8 cellular contexts compared by ENCODE assay signal in genomic region chr19:40286674-40287421, GRCh38. TPM values are rescaled to one million over a fixed set of nuclear protein-coding genes. Genes with fewer than 3 reads are reported as not detected.
A peak's percentile ranks its signal among the peaks of the same experiment; 100 is the strongest.
DNase-seq lines count a peak whose midpoint lies in the region; ATAC-seq and TF ChIP-seq lines count a peak whose summit lies in the region.

No MANE protein-coding gene starts in this region.

- POLR2A ChIA-PET in CD8-positive, alpha-beta memory T cell (lab: Charles Lee), result interaction anchor here (0.7 to 1.6 kb wide), 4 partner anchors 10 to 421 kb away, joined by 5 to 10 read pairs (median 7); partner anchors contain the start of genes C19orf47, PLD3 and SERTAD3

- H3K27me3 ChIP-seq in CD8-positive, alpha-beta memory T cell (ENCODE audit: insufficient read depth, low read length, poor library complexity, severe bottlenecking), result no peaks in the 10 kb centered on the region
- no peaks in the 10 kb centered on the region for H3K27me3 ChIP-seq in ovary

- no peak for TF ChIP-seq CTCF in ovary (IDR thresholded peaks at IDR 0.05)

- CTCF ChIA-PET in CD8-positive, alpha-beta memory T cell (lab: Charles Lee), result no interaction called here

- peaks cover 31% of the 10 kb centered on the region for H3K4me1 ChIP-seq in CD8-positive, alpha-beta memory T cell (ENCODE audit: insufficient read depth, low read length)
- peaks cover 18% of the 10 kb centered on the region for H3K4me1 ChIP-seq in ovary (ENCODE audit: insufficient read depth)

- no peak for ATAC-seq in effector memory CD8-positive, alpha-beta T cell (replicated peaks)

- TF ChIP-seq POLR2A in ovary (IDR thresholded peaks at IDR 0.05), result no peak

- H3K4me3 ChIP-seq in CD8-positive, alpha-beta memory T cell (ENCODE audit: low read length), result no peak overlapping the region
- H3K4me3 ChIP-seq in ovary, result peak overlapping the region; percentile 45

- H3K27me3 Mint-ChIP-seq in CD8-positive, alpha-beta memory T cell, result peaks cover 0 to 2% of the 10 kb centered on the region in 2 donors
- no peaks in the 10 kb centered on the region for H3K27me3 Mint-ChIP-seq in effector memory CD8-positive, alpha-beta T cell

- H3K9me3 ChIP-seq in CD8-positive, alpha-beta memory T cell (ENCODE audit: low read length), result no peaks in the 10 kb centered on the region
- H3K9me3 ChIP-seq in ovary, result no peaks in the 10 kb centered on the region

- peaks cover 0 to 16% (median 0%) of the 10 kb centered on the region in 3 donors for H3K36me3 Mint-ChIP-seq in CD8-positive, alpha-beta memory T cell
- peaks cover 31% of the 10 kb centered on the region for H3K36me3 Mint-ChIP-seq in effector memory CD8-positive, alpha-beta T cell (ENCODE audit: insufficient read depth)

- peaks cover 33 to 42% (median 38%) of the 10 kb centered on the region in 3 donors for H3K4me1 Mint-ChIP-seq in CD8-positive, alpha-beta memory T cell
- peaks cover 26 to 33% of the 10 kb centered on the region in 2 donors for H3K4me1 Mint-ChIP-seq in effector memory CD8-positive, alpha-beta T cell (ENCODE audit: low read depth in 2 of 2)

- H3K4me3 Mint-ChIP-seq in CD8-positive, alpha-beta memory T cell, result peak overlapping the region; percentile 29 to 78 (median 63)
- H3K4me3 Mint-ChIP-seq in effector memory CD8-positive, alpha-beta T cell, result peak overlapping the region; percentile 50 to 89

- no peak for TF ChIP-seq EP300 in ovary (IDR thresholded peaks at IDR 0.05)

- H3K27ac ChIP-seq in CD8-positive, alpha-beta memory T cell (ENCODE audit: low read depth, low read length), result no peak overlapping the region
- H3K27ac ChIP-seq in ovary, result peak overlapping the region in 1 of 2 donors; percentile 61

- H3K36me3 ChIP-seq in CD8-positive, alpha-beta memory T cell (ENCODE audit: insufficient read depth, low read length), result no peaks in the 10 kb centered on the region
- no peaks in the 10 kb centered on the region for H3K36me3 ChIP-seq in ovary

- DNase-seq in CD8-positive, alpha-beta memory T cell, result peak in 1 of 5 donors; percentile 6
- DNase-seq in NCI-H82 (lab: John Stamatoyannopoulos, UW) (peak; percentile 33), ovary (no peak), germinal center (ENCODE audit: low spot score) (no peak), GM03348 (ENCODE audit: low spot score) (no peak), NCI-H526 (lab: John Stamatoyannopoulos, UW) (no peak), NCI-H1092 treated with DMSO at 0.1 percent for 48 hours (lab: John Stamatoyannopoulos, UW) (no peak)
- no peak for DNase-seq in effector memory CD8-positive, alpha-beta T cell

- H3K9me3 Mint-ChIP-seq in CD8-positive, alpha-beta memory T cell, result no peaks in the 10 kb centered on the region
- H3K9me3 Mint-ChIP-seq in effector memory CD8-positive, alpha-beta T cell, result no peaks in the 10 kb centered on the region

- 52 to 69% (median 53%) methylated on average over 13 of the region's 13 CpGs for WGBS in ovary, 3 donors

- intact Hi-C loops in ovary (cut with DNase I), result no loop called here

- H3K27ac Mint-ChIP-seq in CD8-positive, alpha-beta memory T cell, result peak overlapping the region; percentile 62 to 99 (median 92)
- H3K27ac Mint-ChIP-seq in effector memory CD8-positive, alpha-beta T cell, result peak overlapping the region; percentile 95 to 97

RNA-seq across cellular contexts. Expression of gene AKT2, which starts 1.7 kb away (rescaled TPM):
- 100 to 1,000 TPM; 124 to 132 TPM for total RNA-seq in CD8-positive, alpha-beta memory T cell
- 27.0 TPM for polyA plus RNA-seq in CD8-positive, alpha-beta memory T cell
- 100 to 1,000 TPM in 5 of 7 donors, 10 to 100 TPM in 2; 78.4 to 160 (median 141) TPM for total RNA-seq in ovary
- polyA plus RNA-seq in ovary, result 10 to 100 TPM; 81.2 to 82.0 TPM
